In genomic region chr19:48363500-48363809, GRCh38 we compare ENCODE assay signal across 2 cellular contexts.
TF ChIP-seq lines count a peak whose summit lies in the region.

No MANE protein-coding gene starts in this region.

TF ChIP-seq in IMR-90, 13 proteins besides CTCF, POLR2A, EP300 and RAD21:
- TF ChIP-seq ELK1 (IDR thresholded peaks at IDR 0.05; ENCODE audit: borderline replicate concordance, low read depth, low read length) (no peak), RCOR1 (IDR thresholded peaks at IDR 0.05; ENCODE audit: insufficient replicate concordance, low read length) (no peak), MAZ (IDR thresholded peaks at IDR 0.05; ENCODE audit: borderline replicate concordance, low read depth, low read length) (no peak), CEBPB (IDR thresholded peaks at IDR 0.05; ENCODE audit: low read depth, low read length) (no peak), USF2 (IDR thresholded peaks at IDR 0.05; ENCODE audit: low read depth, low read length) (no peak), NFE2L2 (IDR thresholded peaks at IDR 0.05; ENCODE audit: low read depth, low read length) (no peak), MXI1 (IDR thresholded peaks at IDR 0.05; ENCODE audit: borderline replicate concordance, low read depth, low read length) (no peak), FOS (IDR thresholded peaks at IDR 0.05; ENCODE audit: low read depth, low read length) (no peak), MAFK (IDR thresholded peaks at IDR 0.05; ENCODE audit: low read depth, low read length) (no peak), CHD1 (IDR thresholded peaks at IDR 0.05; ENCODE audit: low read depth, low read length) (no peak), SMC3 (IDR thresholded peaks at IDR 0.05; ENCODE audit: low read depth, low read length) (no peak), RFX5 (IDR thresholded peaks at IDR 0.05; ENCODE audit: low read depth, low read length) (no peak), BHLHE40 (IDR thresholded peaks at IDR 0.05; ENCODE audit: low read depth, low read length) (no peak)

TF ChIP-seq in endothelial cell of umbilical vein, 7 proteins besides CTCF, POLR2A, EP300 and RAD21:
- TF ChIP-seq GATA2 (IDR thresholded peaks at IDR 0.05; ENCODE audit: insufficient read depth, insufficient read length, low read depth, low read length): no peak
- no peak for TF ChIP-seq MYC (IDR thresholded peaks at IDR 0.05; ENCODE audit: low read depth, low read length)
- no peak for TF ChIP-seq EZH2 (IDR thresholded peaks at IDR 0.05; ENCODE audit: borderline replicate concordance, low read depth, low read length, severe bottlenecking)
- no peak for TF ChIP-seq POLR2AphosphoS5 (IDR thresholded peaks at IDR 0.05; ENCODE audit: insufficient read depth, low read depth, low read length)
- no peak for TF ChIP-seq FOS (IDR thresholded peaks at IDR 0.05; ENCODE audit: borderline replicate concordance, insufficient read depth, low read length)
- no peak for TF ChIP-seq JUN (IDR thresholded peaks at IDR 0.05; ENCODE audit: borderline replicate concordance, insufficient read depth, insufficient read length, low read depth)
- TF ChIP-seq, protein P1, sequence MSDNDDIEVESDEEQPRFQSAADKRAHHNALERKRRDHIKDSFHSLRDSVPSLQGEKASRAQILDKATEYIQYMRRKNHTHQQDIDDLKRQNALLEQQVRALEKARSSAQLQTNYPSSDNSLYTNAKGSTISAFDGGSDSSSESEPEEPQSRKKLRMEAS (IDR thresholded peaks at IDR 0.05; ENCODE audit: insufficient read depth, insufficient read length): no peak
